ENCODE assay signal across 19 cellular contexts in genomic region chr9:101115062-101115461, GRCh38.
"Had no signal": no experiment of that assay in that cellular context is flagged by ENCODE, and none has a peak within 500 bp of the region (broad histone marks: within the 10 kb centered on the region; RNA-seq: fewer than 3 reads in every experiment).

No MANE protein-coding gene starts in this region.

- DNase-seq: cortex of kidney; left cardiac atrium; left lung; mesenchymal stem cell; naive thymus-derived CD8-positive, alpha-beta T cell; right lobe of liver; small intestine; stimulated activated CD4-positive, alpha-beta T cell treated with anti-CD3 and anti-CD28 coated beads, Interleukin-15, amount 100 ng/mL, for 24 hours; stimulated activated CD4-positive, alpha-beta T cell treated with anti-CD3 and anti-CD28 coated beads, Interleukin-2, amount 100 ng/mL, for 48 hours; stimulated activated naive CD4-positive, alpha-beta T cell treated with Interleukin-2 at 50 U/mL for 16 hours; stomach; thyroid gland; trophoblast cell had no signal

- FAIRE-seq: frontal cortex, islet of Langerhans, small intestine had no signal

- H3K36me3 ChIP-seq: left lung, right lobe of liver, stomach, thyroid gland, vagina had no signal

- H3K9me3 ChIP-seq: left lung, right lobe of liver, stomach, thyroid gland, vagina had no signal

- H3K4me1 ChIP-seq: left lung, parathyroid adenoma, right lobe of liver, stomach, thyroid gland, vagina had no signal

- H3K27ac Mint-ChIP-seq: naive thymus-derived CD8-positive, alpha-beta T cell; progenitor cell of endocrine pancreas had no signal

- H2AFZ ChIP-seq: parathyroid adenoma had no signal

- H3K36me3 Mint-ChIP-seq: naive thymus-derived CD8-positive, alpha-beta T cell had no signal

- H3K27me3 Mint-ChIP-seq: progenitor cell of endocrine pancreas had no signal

- H3K4me3 ChIP-seq: left lung, right lobe of liver, stomach, thyroid gland, vagina had no signal

- H3K27ac ChIP-seq: left lung, parathyroid adenoma, right lobe of liver, stomach, thyroid gland, vagina had no signal

- H3K4me1 Mint-ChIP-seq: naive thymus-derived CD8-positive, alpha-beta T cell; neural crest cell had no signal

- H3K79me2 ChIP-seq: parathyroid adenoma had no signal

- H3K4me3 Mint-ChIP-seq: naive thymus-derived CD8-positive, alpha-beta T cell; neural crest cell had no signal

- H3K9ac ChIP-seq: parathyroid adenoma had no signal

- H3K9me3 Mint-ChIP-seq: neural crest cell had no signal

- H3K27me3 ChIP-seq: left lung, right lobe of liver, stomach, thyroid gland, vagina had no signal
